In genomic region chr11:75429902-75430691, GRCh38 we compare ENCODE assay signal across 8 cellular contexts. TPM values are rescaled to one million over a fixed set of nuclear protein-coding genes. Genes with fewer than 3 reads are reported as not detected.
DNase-seq lines count a peak whose midpoint lies in the region; ATAC-seq and TF ChIP-seq lines count a peak whose summit lies in the region.

No MANE protein-coding gene starts in this region.

- H3K27ac ChIP-seq in SK-N-MC (no peak overlapping the region), heart right ventricle (peak overlapping the region in 2 of 10 donors; percentile 6 to 13)

- peak; percentile 42 for ATAC-seq in HG03565 (IDR thresholded peaks at IDR 0.05; ENCODE audit: unreplicated experiment)
- peak; percentile 65 for ATAC-seq in activated naive CD8-positive, alpha-beta T cell treated with anti-CD3 and anti-CD28 coated beads, Interleukin-2, amount 10 ng/mL, durations not matched to agents 7 days and 5 days (ENCODE audit: low read depth)
- ATAC-seq in heart right ventricle: peak in 7 of 8 donors; percentile 10 to 84 (median 36)
- ATAC-seq in sciatic nerve: no peak
- no peak for ATAC-seq in GM18870 (IDR thresholded peaks at IDR 0.05; ENCODE audit: unreplicated experiment)

- POLR2A ChIA-PET in activated naive CD8-positive, alpha-beta T cell treated with anti-CD3 and anti-CD28 coated beads, Interleukin-2, amount 10 ng/mL, durations not matched to agents 7 days and 5 days (lab: Charles Lee): interaction anchor here (0.6 to 1.2 kb wide), 2 partner anchors 101 to 155 kb away, joined by 3 to 4 read pairs; no protein-coding TSS in a partner anchor

- H3K4me1 Mint-ChIP-seq in activated naive CD8-positive, alpha-beta T cell treated with anti-CD3 and anti-CD28 coated beads, Interleukin-2, amount 10 ng/mL, durations not matched to agents 7 days and 5 days: peaks cover 22% of the 10 kb centered on the region

- H3K4me1 ChIP-seq in heart right ventricle: peaks cover 3 to 35% (median 12%) of the 10 kb centered on the region in 9 donors

- H3K9me3 ChIP-seq in SK-N-MC (ENCODE audit: low read depth, low read length): no peaks in the 10 kb centered on the region
- peaks cover 0 to 6% (median 0%) of the 10 kb centered on the region in 11 donors for H3K9me3 ChIP-seq in heart right ventricle

- 1 to 3% methylated on average over 88 to 133 of the region's 133 CpGs for WGBS in heart right ventricle, 2 donors

- intact Hi-C loops in heart right ventricle (cut with DNase I): no loop called here
- intact Hi-C loops in sciatic nerve (cut with DNase I): no loop called here

- DNase-seq in DMS153 treated with DMSO at 0.1 percent for 48 hours (lab: John Stamatoyannopoulos, UW; ENCODE audit: unreplicated experiment) (peak; percentile 62), SK-N-MC (ENCODE audit: low read depth, low spot score) (no peak), heart right ventricle (peak; percentile 33 to 69), putamen (ENCODE audit: low spot score) (peak; percentile 67), sciatic nerve (ENCODE audit: low spot score) (no peak)
- DNase-seq in activated naive CD8-positive, alpha-beta T cell treated with anti-CD3 and anti-CD28 coated beads, Interleukin-2, amount 10 ng/mL, durations not matched to agents 7 days and 5 days: peak; percentile 77

- H3K4me3 ChIP-seq in SK-N-MC (peak overlapping the region; percentile 79), heart right ventricle (peak overlapping the region in 9 of 10 donors; percentile 17 to 50 (median 38))

- H3K36me3 ChIP-seq in SK-N-MC (ENCODE audit: insufficient read depth, low read length) (no peaks in the 10 kb centered on the region), heart right ventricle (peaks cover 0 to 4% (median 0%) of the 10 kb centered on the region in 9 donors)

- H3K27me3 Mint-ChIP-seq in activated naive CD8-positive, alpha-beta T cell treated with anti-CD3 and anti-CD28 coated beads, Interleukin-2, amount 10 ng/mL, durations not matched to agents 7 days and 5 days: peaks cover 53% of the 10 kb centered on the region

- H3K9ac ChIP-seq in SK-N-MC (ENCODE audit: insufficient read length): peak overlapping the region; percentile 53

- peaks cover 0 to 54% (median 30%) of the 10 kb centered on the region in 7 donors for H3K27me3 ChIP-seq in heart right ventricle

- H3K27ac Mint-ChIP-seq in activated naive CD8-positive, alpha-beta T cell treated with anti-CD3 and anti-CD28 coated beads, Interleukin-2, amount 10 ng/mL, durations not matched to agents 7 days and 5 days: peak overlapping the region; percentile 79

- H3K4me3 Mint-ChIP-seq in activated naive CD8-positive, alpha-beta T cell treated with anti-CD3 and anti-CD28 coated beads, Interleukin-2, amount 10 ng/mL, durations not matched to agents 7 days and 5 days: peak overlapping the region; percentile 82

- TF ChIP-seq CTCF in heart right ventricle (IDR thresholded peaks at IDR 0.05): peak in 1 of 9 donors; percentile 12

- peaks cover 3% of the 10 kb centered on the region for H3K36me3 Mint-ChIP-seq in activated naive CD8-positive, alpha-beta T cell treated with anti-CD3 and anti-CD28 coated beads, Interleukin-2, amount 10 ng/mL, durations not matched to agents 7 days and 5 days

- H3K9me3 Mint-ChIP-seq in activated naive CD8-positive, alpha-beta T cell treated with anti-CD3 and anti-CD28 coated beads, Interleukin-2, amount 10 ng/mL, durations not matched to agents 7 days and 5 days: peaks cover 7% of the 10 kb centered on the region

RNA-seq across cellular contexts. Expression of gene KLHL35, which starts 2.9 kb away (rescaled TPM):
- total RNA-seq in activated naive CD8-positive, alpha-beta T cell treated with anti-CD3 and anti-CD28 coated beads, Interleukin-2, amount 10 ng/mL, durations not matched to agents 7 days and 5 days: under 1 TPM; 0.55 to 0.65 TPM
- total RNA-seq in heart right ventricle: under 1 TPM in 8 of 10 donors, not detected in 2; 0.20 to 0.81 (median 0.37) TPM
- under 1 TPM; 0.29 to 0.64 TPM for polyA plus RNA-seq in heart right ventricle
- 3.6 TPM for total RNA-seq in sciatic nerve

RNA-seq across cellular contexts. Expression of gene RPS3, which starts 30.8 kb away (rescaled TPM):
- total RNA-seq in activated naive CD8-positive, alpha-beta T cell treated with anti-CD3 and anti-CD28 coated beads, Interleukin-2, amount 10 ng/mL, durations not matched to agents 7 days and 5 days: 1,000 to 10,000 TPM; 3,289 to 3,447 TPM
- total RNA-seq in heart right ventricle: 1,000 to 10,000 TPM in 2 of 10 donors, 100 to 1,000 TPM in 8; 803 to 1,301 (median 939) TPM
- polyA plus RNA-seq in heart right ventricle: 1,000 to 10,000 TPM in 1 of 2 donors, 100 to 1,000 TPM in 1; 698 to 1,945 TPM
- total RNA-seq in sciatic nerve: 1,413 TPM

Comparison
In these comparisons a context has a peak if more than half of its experiments do, and no peak if none do; other contexts are left out.
1. DNase-seq: peak in DMS153 treated with DMSO at 0.1 percent for 48 hours (single experiment), activated naive CD8-positive, alpha-beta T cell treated with anti-CD3 and anti-CD28 coated beads, Interleukin-2, amount 10 ng/mL, durations not matched to agents 7 days and 5 days (single experiment), heart right ventricle (2 of 2) and putamen (single experiment); none in SK-N-MC (single experiment) and sciatic nerve (single experiment).
2. ATAC-seq: peak in HG03565 (single experiment), activated naive CD8-positive, alpha-beta T cell treated with anti-CD3 and anti-CD28 coated beads, Interleukin-2, amount 10 ng/mL, durations not matched to agents 7 days and 5 days (single experiment) and heart right ventricle (7 of 8); none in sciatic nerve (single experiment) and GM18870 (single experiment).